2 cellular contexts compared by ENCODE assay signal in genomic region chr3:33919721-33920120, GRCh38.
TF ChIP-seq lines count a peak whose summit lies in the region.

No MANE protein-coding gene starts in this region.

TF ChIP-seq in GM23338, 12 proteins besides CTCF, POLR2A, EP300 and RAD21 (continued from another document):
- no peak for TF ChIP-seq ZNF331 (CRISPR knock-in tag; IDR thresholded peaks at IDR 0.05; ENCODE audit: low read depth)
- TF ChIP-seq, protein P1, sequence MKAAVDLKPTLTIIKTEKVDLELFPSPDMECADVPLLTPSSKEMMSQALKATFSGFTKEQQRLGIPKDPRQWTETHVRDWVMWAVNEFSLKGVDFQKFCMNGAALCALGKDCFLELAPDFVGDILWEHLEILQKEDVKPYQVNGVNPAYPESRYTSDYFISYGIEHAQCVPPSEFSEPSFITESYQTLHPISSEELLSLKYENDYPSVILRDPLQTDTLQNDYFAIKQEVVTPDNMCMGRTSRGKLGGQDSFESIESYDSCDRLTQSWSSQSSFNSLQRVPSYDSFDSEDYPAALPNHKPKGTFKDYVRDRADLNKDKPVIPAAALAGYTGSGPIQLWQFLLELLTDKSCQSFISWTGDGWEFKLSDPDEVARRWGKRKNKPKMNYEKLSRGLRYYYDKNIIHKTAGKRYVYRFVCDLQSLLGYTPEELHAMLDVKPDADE (IDR thresholded peaks at IDR 0.05): no peak

TF ChIP-seq in WTC11, 78 proteins besides CTCF, POLR2A, EP300 and RAD21 (continued from another document):
- TF ChIP-seq PRDM15 (CRISPR knock-in tag; IDR thresholded peaks at IDR 0.05) (no peak), NFYB (CRISPR knock-in tag; conservative IDR thresholded peaks at IDR 0.05; ENCODE audit: low read depth) (no peak), MYBL2 (CRISPR knock-in tag; IDR thresholded peaks at IDR 0.05) (no peak), NR1H2 (CRISPR knock-in tag; IDR thresholded peaks at IDR 0.05) (no peak), CDX4 (CRISPR knock-in tag; IDR thresholded peaks at IDR 0.05; ENCODE audit: borderline replicate concordance) (no peak), RELA (CRISPR knock-in tag; IDR thresholded peaks at IDR 0.05; ENCODE audit: borderline replicate concordance) (no peak), FOXK1 (CRISPR knock-in tag; IDR thresholded peaks at IDR 0.05) (no peak), JUN (CRISPR knock-in tag; IDR thresholded peaks at IDR 0.05) (no peak), TP53 (CRISPR knock-in tag; IDR thresholded peaks at IDR 0.05) (no peak), E2F5 (CRISPR knock-in tag; IDR thresholded peaks at IDR 0.05) (no peak), SMAD4 (CRISPR knock-in tag; IDR thresholded peaks at IDR 0.05) (no peak), OVOL2 (CRISPR knock-in tag; IDR thresholded peaks at IDR 0.05; ENCODE audit: borderline replicate concordance) (no peak), NR3C1 (CRISPR knock-in tag; conservative IDR thresholded peaks at IDR 0.05; ENCODE audit: low read depth) (no peak), CREM (CRISPR knock-in tag; IDR thresholded peaks at IDR 0.05) (no peak), MXD4 (CRISPR knock-in tag; IDR thresholded peaks at IDR 0.05; ENCODE audit: borderline replicate concordance) (no peak), ATF1 (CRISPR knock-in tag; IDR thresholded peaks at IDR 0.05) (no peak)
- TF ChIP-seq, protein P2, sequence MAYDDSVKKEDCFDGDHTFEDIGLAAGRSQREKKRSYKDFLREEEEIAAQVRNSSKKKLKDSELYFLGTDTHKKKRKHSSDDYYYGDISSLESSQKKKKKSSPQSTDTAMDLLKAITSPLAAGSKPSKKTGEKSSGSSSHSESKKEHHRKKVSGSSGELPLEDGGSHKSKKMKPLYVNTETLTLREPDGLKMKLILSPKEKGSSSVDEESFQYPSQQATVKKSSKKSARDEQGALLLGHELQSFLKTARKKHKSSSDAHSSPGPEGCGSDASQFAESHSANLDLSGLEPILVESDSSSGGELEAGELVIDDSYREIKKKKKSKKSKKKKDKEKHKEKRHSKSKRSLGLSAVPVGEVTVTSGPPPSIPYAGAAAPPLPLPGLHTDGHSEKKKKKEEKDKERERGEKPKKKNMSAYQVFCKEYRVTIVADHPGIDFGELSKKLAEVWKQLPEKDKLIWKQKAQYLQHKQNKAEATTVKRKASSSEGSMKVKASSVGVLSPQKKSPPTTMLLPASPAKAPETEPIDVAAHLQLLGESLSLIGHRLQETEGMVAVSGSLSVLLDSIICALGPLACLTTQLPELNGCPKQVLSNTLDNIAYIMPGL (CRISPR knock-in tag; IDR thresholded peaks at IDR 0.05): no peak
- TF ChIP-seq, protein P3, sequence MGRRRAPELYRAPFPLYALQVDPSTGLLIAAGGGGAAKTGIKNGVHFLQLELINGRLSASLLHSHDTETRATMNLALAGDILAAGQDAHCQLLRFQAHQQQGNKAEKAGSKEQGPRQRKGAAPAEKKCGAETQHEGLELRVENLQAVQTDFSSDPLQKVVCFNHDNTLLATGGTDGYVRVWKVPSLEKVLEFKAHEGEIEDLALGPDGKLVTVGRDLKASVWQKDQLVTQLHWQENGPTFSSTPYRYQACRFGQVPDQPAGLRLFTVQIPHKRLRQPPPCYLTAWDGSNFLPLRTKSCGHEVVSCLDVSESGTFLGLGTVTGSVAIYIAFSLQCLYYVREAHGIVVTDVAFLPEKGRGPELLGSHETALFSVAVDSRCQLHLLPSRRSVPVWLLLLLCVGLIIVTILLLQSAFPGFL (CRISPR knock-in tag; IDR thresholded peaks at IDR 0.05; ENCODE audit: borderline replicate concordance): no peak
